In the genomic region with DNA sequence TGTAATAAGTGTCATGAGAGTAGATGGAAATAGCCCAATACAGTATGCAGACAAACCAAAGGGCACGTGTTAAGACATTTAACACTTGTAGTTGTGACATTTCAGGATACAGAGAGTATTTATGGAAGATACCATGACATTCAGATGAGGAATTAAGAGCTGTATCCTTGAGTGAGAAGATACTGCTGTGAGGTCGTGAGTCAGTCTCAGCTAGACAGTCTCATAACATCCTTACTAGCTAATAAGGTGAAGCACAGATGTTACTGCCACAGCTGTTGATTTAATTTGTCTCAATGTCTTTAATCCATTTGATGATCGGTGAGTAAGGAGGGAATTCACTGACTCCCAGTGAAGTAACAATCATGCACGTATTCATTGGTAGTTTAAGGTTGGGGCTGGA, we compare ENCODE assay signal across 23 cellular contexts.
"Had no signal": no experiment of that assay in that cellular context is flagged by ENCODE, and none has a peak within 500 bp of the region (broad histone marks: within the 10 kb centered on the region; RNA-seq: fewer than 3 reads in every experiment).

No MANE protein-coding gene starts in this region.

- DNase-seq: IMR-90, Karpas-422, KG1, MM.1S, NCI-H1105, NCI-H1417, NCI-H146, NCI-H1694 treated with DMSO at 0.1 percent for 48 hours, NCI-H1930, NCI-H2081, NCI-H2107, NCI-H226, NCI-H446, NCI-H510A, NCI-H524 treated with DMSO at 0.1 percent for 48 hours, NCI-H69, NCI-H774, SHP77, SK-N-SH, SW 1271, T-cell had no signal

- H3K27ac ChIP-seq: RWPE1 had no signal

- H3K9ac ChIP-seq: SK-N-SH had no signal

- FAIRE-seq: HepG2 had no signal

- H3K4me2 ChIP-seq: SK-N-SH had no signal

- ATAC-seq: HepG2, T-cell had no signal
